In the genomic region with DNA sequence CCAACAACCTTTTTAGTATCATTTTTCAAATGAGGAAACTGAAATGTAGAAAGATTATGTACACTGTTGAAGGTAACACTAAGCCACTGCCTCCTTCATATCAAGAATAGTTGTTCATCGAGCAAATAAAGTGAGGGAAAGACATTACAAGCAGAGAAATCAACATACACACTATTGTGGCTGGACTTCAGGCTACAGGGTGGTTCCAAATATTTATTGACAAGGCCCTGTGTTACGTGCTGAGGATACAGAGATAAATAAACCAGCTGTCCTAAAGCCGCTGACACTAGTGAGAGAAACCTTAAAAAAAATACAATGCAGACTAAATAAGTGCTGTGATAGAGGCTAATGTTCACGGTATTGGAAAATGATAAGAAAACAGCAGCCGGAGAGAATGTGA, we compare ENCODE assay signal across 27 cellular contexts. TPM values are rescaled to one million over a fixed set of nuclear protein-coding genes. Genes with fewer than 3 reads are reported as not detected.
DNase-seq lines count a peak whose midpoint lies in the region; ATAC-seq and TF ChIP-seq lines count a peak whose summit lies in the region.
"Had no signal": no experiment of that assay in that cellular context is flagged by ENCODE, and none has a peak within 500 bp of the region (broad histone marks: within the 10 kb centered on the region; RNA-seq: fewer than 3 reads in every experiment).

No MANE protein-coding gene starts in this region.

- POLR2A ChIA-PET in WTC11 (lab: Charles Lee): no interaction called here

- H3K4me1 Mint-ChIP-seq in WTC11: peaks cover 14% of the 10 kb centered on the region

- H3K9me3 Mint-ChIP-seq in WTC11: no peaks in the 10 kb centered on the region
- H3K9me3 Mint-ChIP-seq: activated CD4-positive, alpha-beta memory T cell treated with anti-CD3 and anti-CD28 coated beads for 36 hours; activated T-cell treated with anti-CD3 and anti-CD28 coated beads, Interleukin-2, amount 50 U/mL, for 72 hours had no signal

- intact Hi-C loops in psoas muscle (cut with DNase I): loop anchor here (5.0 to 10.0 kb wide), 4 partner anchors 67 to 149 kb away; a partner anchor contains a TSS
- intact Hi-C loops in esophagus muscularis mucosa (cut with DNase I): no loop called here

- no peaks in the 10 kb centered on the region for H3K36me3 Mint-ChIP-seq in WTC11
- H3K36me3 Mint-ChIP-seq: activated CD4-positive, alpha-beta memory T cell treated with anti-CD3 and anti-CD28 coated beads for 36 hours had no signal

- H3K27ac Mint-ChIP-seq in WTC11: no peak overlapping the region
- H3K27ac Mint-ChIP-seq: activated CD4-positive, alpha-beta memory T cell treated with anti-CD3 and anti-CD28 coated beads for 36 hours; activated T-cell treated with anti-CD3 and anti-CD28 coated beads, Interleukin-2, amount 50 U/mL, for 72 hours; T-helper 17 cell had no signal

- peaks cover 21% of the 10 kb centered on the region for H3K27me3 Mint-ChIP-seq in WTC11 (ENCODE audit: low read depth)

- H3K4me1 ChIP-seq in psoas muscle: peaks cover 38% of the 10 kb centered on the region
- H3K4me1 ChIP-seq in esophagus muscularis mucosa: peaks cover 10 to 26% (median 23%) of the 10 kb centered on the region in 4 donors

- H3K4me3 Mint-ChIP-seq in WTC11: 0 out of 2 replicates have a peak overlapping the region, but pooled peaks have one; percentile 10
- H3K4me3 Mint-ChIP-seq: activated T-cell treated with anti-CD3 and anti-CD28 coated beads, Interleukin-2, amount 50 U/mL, for 72 hours had no signal

- no peak for TF ChIP-seq EP300 in esophagus muscularis mucosa (IDR thresholded peaks at IDR 0.05)

- H3K9me3 ChIP-seq in psoas muscle: no peaks in the 10 kb centered on the region
- no peaks in the 10 kb centered on the region for H3K9me3 ChIP-seq in esophagus muscularis mucosa
- H3K9me3 ChIP-seq: BLaER1 treated with 17β-estradiol and CSF1 and Interleukin-3, amounts not matched to agents 10 nM and 100 nM; suprapubic skin; upper lobe of right lung had no signal

- H3K4me3 ChIP-seq in psoas muscle (peak overlapping the region; percentile 91), esophagus muscularis mucosa (no peak overlapping the region)
- H3K4me3 ChIP-seq: BLaER1 treated with 17β-estradiol and CSF1 and Interleukin-3, amounts not matched to agents 10 nM and 100 nM; skin epidermis; suprapubic skin; upper lobe of right lung had no signal

- H3K27me3 ChIP-seq in psoas muscle (ENCODE audit: insufficient read depth in 3 of 3, low read length in 2 of 3): no peaks in the 10 kb centered on the region
- no peaks in the 10 kb centered on the region for H3K27me3 ChIP-seq in esophagus muscularis mucosa
- H3K27me3 ChIP-seq: BLaER1 treated with 17β-estradiol and CSF1 and Interleukin-3, amounts not matched to agents 10 nM and 100 nM; suprapubic skin; upper lobe of right lung had no signal

- H3K36me3 ChIP-seq in psoas muscle (ENCODE audit: insufficient read depth in 1 of 2, low read depth in 1 of 2) (no peaks in the 10 kb centered on the region), esophagus muscularis mucosa (no peaks in the 10 kb centered on the region)
- H3K36me3 ChIP-seq: BLaER1 treated with 17β-estradiol and CSF1 and Interleukin-3, amounts not matched to agents 10 nM and 100 nM; suprapubic skin; upper lobe of right lung had no signal

- 51 to 63% (median 51%) methylated on average over 5 of the region's 5 CpGs for WGBS in psoas muscle, 3 donors
- WGBS in esophagus muscularis mucosa: 90% methylated on average over 5 of the region's 5 CpGs

- no peak for TF ChIP-seq POLR2A in esophagus muscularis mucosa (IDR thresholded peaks at IDR 0.05; ENCODE audit: low read depth)

- ATAC-seq in WTC11: no peak
- peak; percentile 22 for ATAC-seq in left lobe of liver
- no peak for ATAC-seq in psoas muscle
- ATAC-seq: activated CD4-positive, CD25-positive, alpha-beta regulatory T cell treated with anti-CD3 and anti-CD28 coated beads, Interleukin-2, amount 50 U/mL, for 24 hours; activated T-cell treated with anti-CD3 and anti-CD28 coated beads, Interleukin-2, amount 50 U/mL, for 72 hours; left colon; PC-3; T-helper 17 cell; upper lobe of right lung had no signal

- TF ChIP-seq CTCF in WTC11 (IDR thresholded peaks at IDR 0.05) (no peak), psoas muscle (IDR thresholded peaks at IDR 0.05) (no peak), esophagus muscularis mucosa (IDR thresholded peaks at IDR 0.05) (no peak)

- peak overlapping the region; percentile 98 for H3K27ac ChIP-seq in psoas muscle
- H3K27ac ChIP-seq in esophagus muscularis mucosa (replicated peaks in 1 of 4): no peak overlapping the region
- H3K27ac ChIP-seq: BLaER1 treated with 17β-estradiol and CSF1 and Interleukin-3, amounts not matched to agents 10 nM and 100 nM; skin epidermis; suprapubic skin; upper lobe of right lung had no signal

- CTCF ChIA-PET in WTC11 (lab: Charles Lee): no interaction called here

- peak; percentile 25 for DNase-seq in DMS53 treated with DMSO at 0.1 percent for 48 hours (lab: John Stamatoyannopoulos, UW; ENCODE audit: unreplicated experiment)
- no peak for DNase-seq in WTC11 (ENCODE audit: low spot score)
- no peak for DNase-seq in left lobe of liver (ENCODE audit: low spot score)
- no peak for DNase-seq in psoas muscle
- no peak for DNase-seq in esophagus muscularis mucosa (ENCODE audit: extremely low spot score)
- DNase-seq in NCI-H2196 treated with DMSO at 0.1 percent for 48 hours (lab: John Stamatoyannopoulos, UW; ENCODE audit: unreplicated experiment): no peak
- no peak for DNase-seq in activated CD4-positive, alpha-beta T cell treated with anti-CD3 and anti-CD28 coated beads, Interleukin-2, amount 50 U/mL, for 1 hour
- DNase-seq: activated CD4-positive, alpha-beta memory T cell treated with anti-CD3 and anti-CD28 coated beads for 36 hours; activated naive CD4-positive, alpha-beta T cell; activated T-cell treated with anti-CD3 and anti-CD28 coated beads, Interleukin-2, amount 50 U/mL, for 72 hours; Calu3; EL; H7; KG1; left colon; mesendoderm; MM.1S; NCI-H2029; NCI-H524; PC-3; stimulated activated naive CD4-positive, alpha-beta T cell treated with Interleukin-2 at 50 U/mL for 16 hours; T-helper 17 cell; upper lobe of right lung had no signal

TF ChIP-seq in WTC11, 78 proteins besides CTCF, POLR2A, EP300 and RAD21 (continues in another document):
- TF ChIP-seq NR2C2 (CRISPR knock-in tag; IDR thresholded peaks at IDR 0.05) (no peak), GTF2I (CRISPR knock-in tag; conservative IDR thresholded peaks at IDR 0.05) (no peak), FOXP1 (CRISPR knock-in tag; IDR thresholded peaks at IDR 0.05; ENCODE audit: borderline replicate concordance) (no peak), SMAD3 (CRISPR knock-in tag; IDR thresholded peaks at IDR 0.05; ENCODE audit: borderline replicate concordance) (no peak), ZNF121 (CRISPR knock-in tag; IDR thresholded peaks at IDR 0.05) (no peak), IRF2 (CRISPR knock-in tag; IDR thresholded peaks at IDR 0.05; ENCODE audit: borderline replicate concordance, low read depth) (no peak), RELA (CRISPR knock-in tag; IDR thresholded peaks at IDR 0.05; ENCODE audit: borderline replicate concordance) (no peak), ETV6 (CRISPR knock-in tag; IDR thresholded peaks at IDR 0.05) (no peak), OVOL2 (CRISPR knock-in tag; IDR thresholded peaks at IDR 0.05; ENCODE audit: borderline replicate concordance) (no peak), MYBL2 (CRISPR knock-in tag; IDR thresholded peaks at IDR 0.05) (no peak), NFYB (CRISPR knock-in tag; conservative IDR thresholded peaks at IDR 0.05; ENCODE audit: low read depth) (no peak)
- TF ChIP-seq, protein P1, sequence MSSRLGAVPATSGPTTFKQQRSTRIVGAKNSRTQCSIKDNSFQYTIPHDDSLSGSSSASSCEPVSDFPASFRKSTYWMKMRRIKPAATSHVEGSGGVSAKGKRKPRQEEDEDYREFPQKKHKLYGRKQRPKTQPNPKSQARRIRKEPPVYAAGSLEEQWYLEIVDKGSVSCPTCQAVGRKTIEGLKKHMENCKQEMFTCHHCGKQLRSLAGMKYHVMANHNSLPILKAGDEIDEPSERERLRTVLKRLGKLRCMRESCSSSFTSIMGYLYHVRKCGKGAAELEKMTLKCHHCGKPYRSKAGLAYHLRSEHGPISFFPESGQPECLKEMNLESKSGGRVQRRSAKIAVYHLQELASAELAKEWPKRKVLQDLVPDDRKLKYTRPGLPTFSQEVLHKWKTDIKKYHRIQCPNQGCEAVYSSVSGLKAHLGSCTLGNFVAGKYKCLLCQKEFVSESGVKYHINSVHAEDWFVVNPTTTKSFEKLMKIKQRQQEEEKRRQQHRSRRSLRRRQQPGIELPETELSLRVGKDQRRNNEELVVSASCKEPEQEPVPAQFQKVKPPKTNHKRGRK (CRISPR knock-in tag; IDR thresholded peaks at IDR 0.05; ENCODE audit: borderline replicate concordance): no peak
- TF ChIP-seq, protein P2, sequence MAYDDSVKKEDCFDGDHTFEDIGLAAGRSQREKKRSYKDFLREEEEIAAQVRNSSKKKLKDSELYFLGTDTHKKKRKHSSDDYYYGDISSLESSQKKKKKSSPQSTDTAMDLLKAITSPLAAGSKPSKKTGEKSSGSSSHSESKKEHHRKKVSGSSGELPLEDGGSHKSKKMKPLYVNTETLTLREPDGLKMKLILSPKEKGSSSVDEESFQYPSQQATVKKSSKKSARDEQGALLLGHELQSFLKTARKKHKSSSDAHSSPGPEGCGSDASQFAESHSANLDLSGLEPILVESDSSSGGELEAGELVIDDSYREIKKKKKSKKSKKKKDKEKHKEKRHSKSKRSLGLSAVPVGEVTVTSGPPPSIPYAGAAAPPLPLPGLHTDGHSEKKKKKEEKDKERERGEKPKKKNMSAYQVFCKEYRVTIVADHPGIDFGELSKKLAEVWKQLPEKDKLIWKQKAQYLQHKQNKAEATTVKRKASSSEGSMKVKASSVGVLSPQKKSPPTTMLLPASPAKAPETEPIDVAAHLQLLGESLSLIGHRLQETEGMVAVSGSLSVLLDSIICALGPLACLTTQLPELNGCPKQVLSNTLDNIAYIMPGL (CRISPR knock-in tag; IDR thresholded peaks at IDR 0.05): no peak

RNA-seq across cellular contexts. Expression of a gene that starts 1.9 kb away (rescaled TPM):
- total RNA-seq in WTC11 (2021) (10.3 to 13.8 TPM (median 13.7 TPM) in 3 replicates), left lobe of liver (19.2 TPM), psoas muscle (10 to 100 TPM; 42.1 to 65.6 (median 51.4) TPM), esophagus muscularis mucosa (10 to 100 TPM in 2 of 4 donors, 1 to 10 TPM in 2; 9.4 to 15.8 (median 11.4) TPM)
- polyA plus RNA-seq in psoas muscle: 10 to 100 TPM in 2 of 3 donors, 1 to 10 TPM in 1; 8.8 to 48.7 (median 18.4) TPM
